ENCODE assay signal across 2 cellular contexts in the genomic region with DNA sequence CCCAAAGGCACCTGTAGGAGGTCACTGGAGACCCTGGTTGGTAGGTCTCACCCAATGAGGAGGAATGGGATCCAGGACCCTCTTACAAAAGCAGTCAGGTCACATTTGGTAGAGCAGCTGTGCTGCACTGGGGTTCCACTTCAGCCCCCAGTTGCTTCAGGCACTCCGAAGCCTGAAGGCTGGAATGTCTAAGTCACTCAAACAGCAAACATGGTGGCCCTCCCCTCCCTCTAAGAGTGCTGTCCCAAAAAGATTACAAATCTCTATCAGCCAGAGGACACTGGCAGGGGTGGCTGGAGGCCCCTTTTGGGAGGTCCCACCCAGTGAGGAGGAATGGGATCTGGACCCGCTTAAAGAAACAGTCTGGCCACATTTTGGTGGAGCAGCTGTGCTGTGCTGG.
A peak's percentile ranks its signal among the peaks of the same experiment; 100 is the strongest.
TF ChIP-seq lines count a peak whose summit lies in the region.

No MANE protein-coding gene starts in this region.

TF ChIP-seq in GM23338, 12 proteins besides CTCF, POLR2A, EP300 and RAD21:
- TF ChIP-seq STAT1 (IDR thresholded peaks at IDR 0.05; ENCODE audit: unreplicated experiment) (no peak), ZNF114 (CRISPR knock-in tag; IDR thresholded peaks at IDR 0.05) (no peak), POLR2AphosphoS5 (IDR thresholded peaks at IDR 0.05; ENCODE audit: low read depth) (no peak), EZH2 (IDR thresholded peaks at IDR 0.05; ENCODE audit: low read depth, unreplicated experiment) (no peak)
- TF ChIP-seq, protein P1, sequence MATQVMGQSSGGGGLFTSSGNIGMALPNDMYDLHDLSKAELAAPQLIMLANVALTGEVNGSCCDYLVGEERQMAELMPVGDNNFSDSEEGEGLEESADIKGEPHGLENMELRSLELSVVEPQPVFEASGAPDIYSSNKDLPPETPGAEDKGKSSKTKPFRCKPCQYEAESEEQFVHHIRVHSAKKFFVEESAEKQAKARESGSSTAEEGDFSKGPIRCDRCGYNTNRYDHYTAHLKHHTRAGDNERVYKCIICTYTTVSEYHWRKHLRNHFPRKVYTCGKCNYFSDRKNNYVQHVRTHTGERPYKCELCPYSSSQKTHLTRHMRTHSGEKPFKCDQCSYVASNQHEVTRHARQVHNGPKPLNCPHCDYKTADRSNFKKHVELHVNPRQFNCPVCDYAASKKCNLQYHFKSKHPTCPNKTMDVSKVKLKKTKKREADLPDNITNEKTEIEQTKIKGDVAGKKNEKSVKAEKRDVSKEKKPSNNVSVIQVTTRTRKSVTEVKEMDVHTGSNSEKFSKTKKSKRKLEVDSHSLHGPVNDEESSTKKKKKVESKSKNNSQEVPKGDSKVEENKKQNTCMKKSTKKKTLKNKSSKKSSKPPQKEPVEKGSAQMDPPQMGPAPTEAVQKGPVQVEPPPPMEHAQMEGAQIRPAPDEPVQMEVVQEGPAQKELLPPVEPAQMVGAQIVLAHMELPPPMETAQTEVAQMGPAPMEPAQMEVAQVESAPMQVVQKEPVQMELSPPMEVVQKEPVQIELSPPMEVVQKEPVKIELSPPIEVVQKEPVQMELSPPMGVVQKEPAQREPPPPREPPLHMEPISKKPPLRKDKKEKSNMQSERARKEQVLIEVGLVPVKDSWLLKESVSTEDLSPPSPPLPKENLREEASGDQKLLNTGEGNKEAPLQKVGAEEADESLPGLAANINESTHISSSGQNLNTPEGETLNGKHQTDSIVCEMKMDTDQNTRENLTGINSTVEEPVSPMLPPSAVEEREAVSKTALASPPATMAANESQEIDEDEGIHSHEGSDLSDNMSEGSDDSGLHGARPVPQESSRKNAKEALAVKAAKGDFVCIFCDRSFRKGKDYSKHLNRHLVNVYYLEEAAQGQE (IDR thresholded peaks at IDR 0.05; ENCODE audit: unreplicated experiment), result no peak

TF ChIP-seq in K562, 482 proteins besides CTCF, POLR2A, EP300 and RAD21:
- TF ChIP-seq, protein P2, sequence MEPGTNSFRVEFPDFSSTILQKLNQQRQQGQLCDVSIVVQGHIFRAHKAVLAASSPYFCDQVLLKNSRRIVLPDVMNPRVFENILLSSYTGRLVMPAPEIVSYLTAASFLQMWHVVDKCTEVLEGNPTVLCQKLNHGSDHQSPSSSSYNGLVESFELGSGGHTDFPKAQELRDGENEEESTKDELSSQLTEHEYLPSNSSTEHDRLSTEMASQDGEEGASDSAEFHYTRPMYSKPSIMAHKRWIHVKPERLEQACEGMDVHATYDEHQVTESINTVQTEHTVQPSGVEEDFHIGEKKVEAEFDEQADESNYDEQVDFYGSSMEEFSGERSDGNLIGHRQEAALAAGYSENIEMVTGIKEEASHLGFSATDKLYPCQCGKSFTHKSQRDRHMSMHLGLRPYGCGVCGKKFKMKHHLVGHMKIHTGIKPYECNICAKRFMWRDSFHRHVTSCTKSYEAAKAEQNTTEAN (CRISPR knock-in tag; IDR thresholded peaks at IDR 0.05), result no peak
- TF ChIP-seq BRD9 (IDR thresholded peaks at IDR 0.05; ENCODE audit: low read depth, partially characterized antibody) (no peak), ZNF274 (IDR thresholded peaks at IDR 0.05; ENCODE audit: borderline replicate concordance, low read depth, low read length) (no peak), KHSRP (IDR thresholded peaks at IDR 0.05) (no peak), MCM5 (IDR thresholded peaks at IDR 0.05; ENCODE audit: low read depth) (no peak), NCOR1 (IDR thresholded peaks at IDR 0.05) (0 out of 2 replicates have a peak, but pooled peaks have one; percentile 24), TAL1 (IDR thresholded peaks at IDR 0.05) (peak; percentile 46; the same call in 1 of the 2 replicates), MTA2 (IDR thresholded peaks at IDR 0.05; ENCODE audit: low read depth) (0 out of 2 replicates have a peak, but pooled peaks have one; percentile 16), TSC22D4 (tag; IDR thresholded peaks at IDR 0.05) (no peak), TEAD4 (IDR thresholded peaks at IDR 0.05; ENCODE audit: low read length) (peak; percentile 33; the same call in 1 of the 2 replicates), TEAD4 (CRISPR knock-in tag; IDR thresholded peaks at IDR 0.05; ENCODE audit: borderline replicate concordance) (no peak), POLR2H (tag; IDR thresholded peaks at IDR 0.05; ENCODE audit: low read depth) (no peak), ZNF324 (CRISPR knock-in tag; IDR thresholded peaks at IDR 0.05) (no peak), CBFA2T3 (IDR thresholded peaks at IDR 0.05) (peak; percentile 44; the same call in 1 of the 2 replicates), ZNF232 (CRISPR knock-in tag; IDR thresholded peaks at IDR 0.05) (no peak), MTA3 (IDR thresholded peaks at IDR 0.05; ENCODE audit: borderline replicate concordance) (no peak), NR2F6 (CRISPR knock-in tag; IDR thresholded peaks at IDR 0.05) (no peak), PCBP2 (IDR thresholded peaks at IDR 0.05; ENCODE audit: low read depth, low read length, poor library complexity, severe bottlenecking) (no peak)
- TF ChIP-seq, protein P3, sequence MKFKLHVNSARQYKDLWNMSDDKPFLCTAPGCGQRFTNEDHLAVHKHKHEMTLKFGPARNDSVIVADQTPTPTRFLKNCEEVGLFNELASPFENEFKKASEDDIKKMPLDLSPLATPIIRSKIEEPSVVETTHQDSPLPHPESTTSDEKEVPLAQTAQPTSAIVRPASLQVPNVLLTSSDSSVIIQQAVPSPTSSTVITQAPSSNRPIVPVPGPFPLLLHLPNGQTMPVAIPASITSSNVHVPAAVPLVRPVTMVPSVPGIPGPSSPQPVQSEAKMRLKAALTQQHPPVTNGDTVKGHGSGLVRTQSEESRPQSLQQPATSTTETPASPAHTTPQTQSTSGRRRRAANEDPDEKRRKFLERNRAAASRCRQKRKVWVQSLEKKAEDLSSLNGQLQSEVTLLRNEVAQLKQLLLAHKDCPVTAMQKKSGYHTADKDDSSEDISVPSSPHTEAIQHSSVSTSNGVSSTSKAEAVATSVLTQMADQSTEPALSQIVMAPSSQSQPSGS (CRISPR knock-in tag; IDR thresholded peaks at IDR 0.05), result no peak
- TF ChIP-seq, protein P1 (CRISPR knock-in tag; IDR thresholded peaks at IDR 0.05; ENCODE audit: low read depth), result no peak
